25 cellular contexts compared by ENCODE assay signal in the genomic region with DNA sequence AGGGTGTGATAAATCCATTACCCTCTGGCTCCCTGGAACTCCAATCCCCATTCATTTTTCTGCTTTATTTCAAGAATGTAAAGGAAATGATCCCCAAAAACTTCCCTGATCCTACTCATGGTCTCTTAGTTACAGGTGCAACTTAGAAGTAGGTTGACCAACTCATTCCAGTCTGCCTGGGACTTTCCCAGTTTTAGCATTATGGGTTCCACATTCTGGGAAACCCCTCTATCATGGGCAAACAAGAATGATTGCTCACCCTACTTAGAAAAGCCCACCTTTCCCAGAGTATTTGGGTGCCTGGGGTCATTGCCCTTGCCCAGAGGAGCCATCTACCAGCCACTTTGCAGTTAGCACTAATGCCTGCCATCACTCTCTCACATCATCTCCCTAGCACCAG. TPM values are rescaled to one million over a fixed set of nuclear protein-coding genes. Genes with fewer than 3 reads are reported as not detected.
"Had no signal": no experiment of that assay in that cellular context is flagged by ENCODE, and none has a peak within 500 bp of the region (broad histone marks: within the 10 kb centered on the region; RNA-seq: fewer than 3 reads in every experiment).

No MANE protein-coding gene starts in this region.

- H3K4me3 ChIP-seq: MG63, SJSA1, SK-N-MC had no signal

- ATAC-seq: HepG2 had no signal

- H3K36me3 ChIP-seq: MG63, SJSA1 had no signal

- FAIRE-seq: HepG2, RCC 7860 had no signal

- DNase-seq: IMR-90, Karpas-422, KG1, MG63, NCI-H1092, NCI-H1105 treated with DMSO at 0.1 percent for 48 hours, NCI-H1417 treated with DMSO at 0.1 percent for 48 hours, NCI-H146, NCI-H1694 treated with DMSO at 0.1 percent for 48 hours, NCI-H1930, NCI-H2081, NCI-H2107, NCI-H2227 treated with DMSO at 0.1 percent for 48 hours, NCI-H524, NCI-H526 treated with DMSO at 0.1 percent for 48 hours, NCI-H748 treated with DMSO at 0.1 percent for 48 hours, Right ventricle myocardium superior, RPMI8226, SIG-M5 had no signal

- H3K4me1 ChIP-seq: SJSA1 had no signal

- H3K27ac ChIP-seq: SJSA1, SK-N-MC had no signal

- H3K27me3 ChIP-seq: MG63, SJSA1 had no signal

- H3K9me3 ChIP-seq: MG63, SJSA1 had no signal

RNA-seq across cellular contexts. Expression of a gene that starts 15.6 kb away (rescaled TPM):
- total RNA-seq: HepG2, HT1080, IMR-90, NCI-H460, Right ventricle myocardium superior, SJSA1 had no signal
- polyA plus RNA-seq: HepG2, IMR-90 had no signal
